Comparison of ENCODE assay signal across 10 cellular contexts in the genomic region with DNA sequence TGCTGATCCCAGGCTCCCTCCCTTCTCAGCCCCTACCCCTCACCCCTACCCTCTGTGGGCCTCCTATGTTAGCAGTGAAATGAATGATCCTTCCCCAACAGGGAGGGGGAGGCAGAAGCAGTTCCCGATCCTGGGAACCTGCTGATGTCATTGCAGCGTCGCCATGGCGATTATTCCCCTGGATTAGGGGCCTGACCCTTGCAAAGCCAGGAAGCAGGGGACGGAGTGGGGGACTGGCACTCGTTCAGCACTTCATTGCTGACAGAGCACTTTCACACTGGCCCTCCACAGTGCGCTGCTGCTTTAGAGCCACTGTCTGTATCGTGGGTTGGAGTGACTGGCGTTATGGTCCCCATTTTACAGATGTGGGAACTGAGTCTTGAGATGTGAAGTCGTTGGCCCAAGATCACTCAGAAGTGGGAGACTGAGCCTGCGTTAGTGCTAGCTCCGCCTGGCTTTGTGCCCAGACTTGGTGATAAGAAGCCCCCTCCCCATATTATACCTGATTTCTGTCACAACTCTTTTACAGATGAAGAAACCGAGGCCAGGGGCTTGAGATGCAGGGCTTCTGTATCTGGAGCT. TPM values are rescaled to one million over a fixed set of nuclear protein-coding genes. Genes with fewer than 3 reads are reported as not detected.
DNase-seq lines count a peak whose midpoint lies in the region; ATAC-seq, FAIRE-seq and TF ChIP-seq lines count a peak whose summit lies in the region.
"Had no signal": no experiment of that assay in that cellular context is flagged by ENCODE, and none has a peak within 500 bp of the region (broad histone marks: within the 10 kb centered on the region; RNA-seq: fewer than 3 reads in every experiment).

No MANE protein-coding gene starts in this region.

- H3K4me3 Mint-ChIP-seq in activated CD4-positive, alpha-beta T cell treated with anti-CD3 and anti-CD28 coated beads, Interleukin-2, amount 10 ng/mL, durations not matched to agents 24 days and 14 days, result no peak overlapping the region
- peak overlapping the region; percentile 29 for H3K4me3 Mint-ChIP-seq in central memory CD8-positive, alpha-beta T cell

- intact Hi-C loops in activated CD4-positive, alpha-beta T cell treated with anti-CD3 and anti-CD28 coated beads, Interleukin-2, amount 10 ng/mL, durations not matched to agents 24 days and 14 days (cut with micrococcal nuclease), result no loop called here

- H3K9me3 ChIP-seq in lung (ENCODE audit: control insufficient read depth in 2 of 2, insufficient read depth in 1 of 2, low read length in 1 of 2) (no peaks in the 10 kb centered on the region), thymus (ENCODE audit: control insufficient read depth) (no peaks in the 10 kb centered on the region)

- ATAC-seq in central memory CD8-positive, alpha-beta T cell (replicated peaks; ENCODE audit: extremely low read depth, poor library complexity, severe bottlenecking), result no peak
- no peak for ATAC-seq in lung (ENCODE audit: insufficient read depth, low FRiP score)

- DNase-seq in activated CD4-positive, alpha-beta T cell treated with anti-CD3 and anti-CD28 coated beads, Interleukin-2, amount 10 ng/mL, durations not matched to agents 24 days and 14 days, result no peak
- DNase-seq in activated CD4-positive, alpha-beta T cell treated with anti-CD3 and anti-CD28 coated beads, Interleukin-2, amount 50 U/mL, for 4 hours, result no peak
- no peak for DNase-seq in central memory CD8-positive, alpha-beta T cell (ENCODE audit: low spot score in 2 of 2)
- DNase-seq in lung (ENCODE audit: low spot score) (no peak), RCC 7860 (ENCODE audit: low spot score) (no peak)
- no peak for DNase-seq in stimulated activated naive CD4-positive, alpha-beta T cell (lab: John Stamatoyannopoulos, UW)
- DNase-seq in stimulated activated naive CD4-positive, alpha-beta T cell treated with Interleukin-2 at 50 U/mL for 16 hours (lab: John Stamatoyannopoulos, UW), result no peak

- H3K27me3 ChIP-seq in lung (ENCODE audit: control insufficient read depth, insufficient read depth) (no peaks in the 10 kb centered on the region), thymus (ENCODE audit: control insufficient read depth, insufficient read depth) (no peaks in the 10 kb centered on the region)

- no peaks in the 10 kb centered on the region for H3K27me3 Mint-ChIP-seq in activated CD4-positive, alpha-beta T cell treated with anti-CD3 and anti-CD28 coated beads, Interleukin-2, amount 10 ng/mL, durations not matched to agents 24 days and 14 days
- H3K27me3 Mint-ChIP-seq in central memory CD8-positive, alpha-beta T cell, result no peaks in the 10 kb centered on the region

- no peak for TF ChIP-seq CTCF in lung (IDR thresholded peaks at IDR 0.05; ENCODE audit: control extremely low read depth, extremely low read depth)

- no peaks in the 10 kb centered on the region for H3K9me3 Mint-ChIP-seq in activated CD4-positive, alpha-beta T cell treated with anti-CD3 and anti-CD28 coated beads, Interleukin-2, amount 10 ng/mL, durations not matched to agents 24 days and 14 days
- no peaks in the 10 kb centered on the region for H3K9me3 Mint-ChIP-seq in central memory CD8-positive, alpha-beta T cell

- H3K36me3 ChIP-seq in lung (ENCODE audit: control insufficient read depth in 2 of 2, insufficient read depth in 2 of 2, low read length in 2 of 2), result peaks cover 0 to 61% of the 10 kb centered on the region in 2 donors
- peaks cover 52% of the 10 kb centered on the region for H3K36me3 ChIP-seq in thymus (ENCODE audit: control insufficient read depth, insufficient read depth)

- peaks cover 16 to 60% of the 10 kb centered on the region in 2 donors for H3K4me1 ChIP-seq in lung (ENCODE audit: control insufficient read depth in 2 of 2, insufficient read depth in 2 of 2, low read length in 2 of 2)
- peaks cover 62% of the 10 kb centered on the region for H3K4me1 ChIP-seq in thymus (ENCODE audit: control insufficient read depth, insufficient read depth, low read length)

- H3K27ac ChIP-seq in lung (ENCODE audit: low read depth in 1 of 2, low read length in 1 of 2) (peak overlapping the region; percentile 14 to 55), thymus (ENCODE audit: low read depth) (peak overlapping the region; percentile 61)

- H3K4me1 Mint-ChIP-seq in activated CD4-positive, alpha-beta T cell treated with anti-CD3 and anti-CD28 coated beads, Interleukin-2, amount 10 ng/mL, durations not matched to agents 24 days and 14 days, result peaks cover 60% of the 10 kb centered on the region
- H3K4me1 Mint-ChIP-seq in central memory CD8-positive, alpha-beta T cell, result peaks cover 71% of the 10 kb centered on the region

- peaks cover 60% of the 10 kb centered on the region for H3K36me3 Mint-ChIP-seq in activated CD4-positive, alpha-beta T cell treated with anti-CD3 and anti-CD28 coated beads, Interleukin-2, amount 10 ng/mL, durations not matched to agents 24 days and 14 days (ENCODE audit: low read depth)
- peaks cover 50% of the 10 kb centered on the region for H3K36me3 Mint-ChIP-seq in central memory CD8-positive, alpha-beta T cell (ENCODE audit: insufficient read depth)

- 61 to 72% methylated on average over 13 of the region's 13 CpGs for WGBS in lung, 2 donors
- 87% methylated on average over 13 of the region's 13 CpGs for WGBS in thymus

- H3K4me3 ChIP-seq in lung (no peak overlapping the region), thymus (ENCODE audit: low read length) (no peak overlapping the region)

- peak overlapping the region; percentile 91 for H3K27ac Mint-ChIP-seq in activated CD4-positive, alpha-beta T cell treated with anti-CD3 and anti-CD28 coated beads, Interleukin-2, amount 10 ng/mL, durations not matched to agents 24 days and 14 days
- H3K27ac Mint-ChIP-seq in central memory CD8-positive, alpha-beta T cell (ENCODE audit: low read depth), result peak overlapping the region; percentile 65

- no peak for FAIRE-seq in RCC 7860 (lab: Jason Lieb, UNC)
- FAIRE-seq: islet of Langerhans, TTC549 had no signal

RNA-seq across cellular contexts. Expression of gene LASP1, which starts 26.6 kb away (rescaled TPM):
- 130 and 131 TPM in 2 replicates for total RNA-seq in activated CD4-positive, alpha-beta T cell treated with anti-CD3 and anti-CD28 coated beads, Interleukin-2, amount 10 ng/mL, durations not matched to agents 24 days and 14 days
- 100 to 1,000 TPM in 1 of 2 donors, 10 to 100 TPM in 1; 78.8 to 140 TPM for total RNA-seq in lung
- polyA plus RNA-seq in lung, result 10 to 100 TPM; 65.5 to 85.1 TPM
- polyA plus RNA-seq in thymus, result 72.5 TPM

RNA-seq across cellular contexts. Expression of gene RPL23, which starts 42.9 kb away (rescaled TPM):
- 1,994 and 2,005 TPM in 2 replicates for total RNA-seq in activated CD4-positive, alpha-beta T cell treated with anti-CD3 and anti-CD28 coated beads, Interleukin-2, amount 10 ng/mL, durations not matched to agents 24 days and 14 days
- total RNA-seq in lung, result 1,000 to 10,000 TPM in 1 of 2 donors, 100 to 1,000 TPM in 1; 989 to 1,269 TPM
- polyA plus RNA-seq in lung (1,000 to 10,000 TPM; 2,276 to 4,467 TPM), thymus (4,550 TPM)
